In the genomic region with DNA sequence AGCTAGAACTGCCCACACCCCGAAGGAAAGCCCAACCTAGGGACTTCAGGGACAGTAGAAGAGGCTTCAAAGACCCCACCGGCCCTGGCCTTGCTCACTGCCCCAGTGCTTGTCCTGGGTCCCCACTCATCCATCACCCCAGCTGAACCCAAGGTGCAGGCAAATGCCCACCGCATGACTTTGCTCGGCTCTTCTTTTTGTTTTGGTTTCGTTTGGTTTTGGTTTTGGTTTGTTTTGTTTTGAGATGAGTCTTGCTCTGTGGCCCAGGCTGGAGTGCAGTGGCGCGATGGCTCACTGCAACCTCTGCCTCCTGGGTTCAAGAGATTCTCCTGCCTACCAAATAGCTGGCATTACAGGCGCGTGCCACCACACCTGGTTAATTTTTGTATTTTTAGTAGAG, we compare ENCODE assay signal across 8 cellular contexts. TPM values are rescaled to one million over a fixed set of nuclear protein-coding genes. Genes with fewer than 3 reads are reported as not detected.
DNase-seq lines count a peak whose midpoint lies in the region; ATAC-seq, FAIRE-seq and TF ChIP-seq lines count a peak whose summit lies in the region.

No MANE protein-coding gene starts in this region.

- DNase-seq in HepG2 (ENCODE audit: low spot score) (no peak), upper lobe of left lung (no peak), GM03348 (ENCODE audit: low spot score) (no peak), KBM-7 (no peak)
- DNase-seq in activated effector memory CD4-positive, alpha-beta T cell treated with anti-CD3 and anti-CD28 coated beads, Interleukin-2, amount 50 U/mL, for 16 hours: peak; percentile 77

- TF ChIP-seq POLR2A in HepG2 (IDR thresholded peaks at IDR 0.05; ENCODE audit: insufficient read depth in 1 of 2, low read depth in 2 of 2, low read length in 2 of 2): no peak
- TF ChIP-seq POLR2A in upper lobe of left lung (IDR thresholded peaks at IDR 0.05): no peak

- in situ Hi-C loops in HepG2 (cut with HindIII; ENCODE audit: extremely low pct_ligation_motif_present, low pct_unique_long_range_greater_than_20kb) (no loop called here), KBM-7 (cut with MboI; ENCODE audit: low pct_unique_long_range_greater_than_20kb, low sequenced_read_pairs) (no loop called here)

- CTCF ChIA-PET in HepG2 (lab: Yijun Ruan, JAX; ENCODE audit: low intra/inter-chr PET ratio, low total read pairs): no interaction called here

- H3K36me3 ChIP-seq in liver (ENCODE audit: control insufficient read depth in 4 of 4, insufficient read depth in 3 of 4, low read depth in 1 of 4, low read length in 3 of 4): no peaks in the 10 kb centered on the region
- peaks cover 6 to 12% of the 10 kb centered on the region in 2 experiments; a peak in 4 of 5 replicates for H3K36me3 ChIP-seq in HepG2 (replicated peaks in 1 of 2; ENCODE audit: control insufficient read depth in 1 of 2, insufficient read depth in 2 of 2, low read length in 2 of 2)
- H3K36me3 ChIP-seq in upper lobe of left lung: no peaks in the 10 kb centered on the region

- H2AFZ ChIP-seq in HepG2 (ENCODE audit: low read length): no peak overlapping the region

- TF ChIP-seq RAD21 in liver (IDR thresholded peaks at IDR 0.05) (no peak), HepG2 (CRISPR knock-in tag; IDR thresholded peaks at IDR 0.05) (no peak)

- H3K4me3 ChIP-seq in liver (ENCODE audit: low read depth in 1 of 3, low read length in 3 of 3): no peak overlapping the region
- H3K4me3 ChIP-seq in HepG2 (replicated peaks in 1 of 3; ENCODE audit: insufficient read depth in 1 of 3, low read depth in 2 of 3, low read length in 3 of 3): no peak overlapping the region
- peak overlapping the region in 1 of 4 donors; percentile 2 for H3K4me3 ChIP-seq in upper lobe of left lung

- no peaks in the 10 kb centered on the region for H3K27me3 ChIP-seq in liver (ENCODE audit: control insufficient read depth in 4 of 4, insufficient read depth in 4 of 4, low read length in 3 of 4)
- no peaks in the 10 kb centered on the region for H3K27me3 ChIP-seq in HepG2 (ENCODE audit: control insufficient read depth in 1 of 2, insufficient read depth in 2 of 2, low read length in 2 of 2)
- H3K27me3 ChIP-seq in upper lobe of left lung: no peaks in the 10 kb centered on the region

- WGBS in liver: 48% methylated on average over 9 of the region's 9 CpGs
- 86% methylated on average over 8 of the region's 9 CpGs for WGBS in HepG2 (ENCODE audit: low lambda C conversion rate)
- WGBS in upper lobe of left lung, 2 donors: 66 to 68% methylated on average over 9 of the region's 9 CpGs

- TF ChIP-seq EP300 in HepG2 (IDR thresholded peaks at IDR 0.05; ENCODE audit: low read depth in 2 of 2, low read length in 2 of 2): no peak
- no peak for TF ChIP-seq EP300 in HepG2 (CRISPR knock-in tag; IDR thresholded peaks at IDR 0.05; ENCODE audit: borderline replicate concordance)
- no peak for TF ChIP-seq EP300 in upper lobe of left lung (IDR thresholded peaks at IDR 0.05)

- peak overlapping the region; percentile 13 to 39 for H3K27ac ChIP-seq in liver (ENCODE audit: low read depth in 1 of 2, low read length in 2 of 2)
- H3K27ac ChIP-seq in HepG2 (ENCODE audit: extremely low read length, insufficient read depth, low read length): no peak overlapping the region
- peak overlapping the region; percentile 81 to 88 (median 84) for H3K27ac ChIP-seq in upper lobe of left lung

- no peak for FAIRE-seq in HepG2 (lab: Jason Lieb, UNC)

- H3K9me3 ChIP-seq in liver (ENCODE audit: control insufficient read depth in 4 of 4, low read length in 3 of 4) (no peaks in the 10 kb centered on the region), HepG2 (ENCODE audit: low read length) (no peaks in the 10 kb centered on the region), upper lobe of left lung (no peaks in the 10 kb centered on the region)

- TF ChIP-seq CTCF in liver (IDR thresholded peaks at IDR 0.05; ENCODE audit: low read depth, low read length, missing input control) (no peak), HepG2 (CRISPR knock-in tag; IDR thresholded peaks at IDR 0.05) (no peak), upper lobe of left lung (IDR thresholded peaks at IDR 0.05) (no peak)

- H3K79me2 ChIP-seq in HepG2 (ENCODE audit: insufficient read depth, low read length): peaks cover 97% of the 10 kb centered on the region

- H3K4me1 ChIP-seq in liver (ENCODE audit: control insufficient read depth in 4 of 4, insufficient read depth in 4 of 4, low read length in 3 of 4): peaks cover 34 to 70% (median 48%) of the 10 kb centered on the region in 4 donors
- H3K4me1 ChIP-seq in HepG2 (ENCODE audit: insufficient read depth, low read length): peaks cover 66% of the 10 kb centered on the region
- H3K4me1 ChIP-seq in upper lobe of left lung: peaks cover 66 to 92% (median 78%) of the 10 kb centered on the region in 4 donors

- H3K4me2 ChIP-seq in HepG2 (ENCODE audit: low read depth, low read length): no peak overlapping the region

- peaks cover 57% of the 10 kb centered on the region for H4K20me1 ChIP-seq in HepG2 (ENCODE audit: insufficient read depth, low read length)

- POLR2A ChIA-PET in HepG2 (lab: Yijun Ruan, JAX): no interaction called here

- ATAC-seq in HepG2 (no peak), HG03378 (IDR thresholded peaks at IDR 0.05; ENCODE audit: unreplicated experiment) (peak; percentile 91), upper lobe of left lung (ENCODE audit: low FRiP score in 2 of 2) (no peak), esophagus mucosa (no peak)

- no TSS peak for BruUV-seq in HepG2 (replicated peaks; lab: Mats Ljungman, UMichigan)

- no peak overlapping the region for H3K9ac ChIP-seq in liver (ENCODE audit: low read depth in 1 of 2, low read length in 2 of 2)
- no peak overlapping the region for H3K9ac ChIP-seq in HepG2 (ENCODE audit: insufficient read depth, low read depth, low read length)

- intact Hi-C loops in HepG2 (cut with micrococcal nuclease; ENCODE audit: unreplicated experiment): no loop called here

TF ChIP-seq in liver, 16 proteins besides CTCF, POLR2A, EP300 and RAD21 (continues in another document):
- TF ChIP-seq HNF4A (conservative IDR thresholded peaks at IDR 0.05) (peak; percentile 18 to 34), RXRA (IDR thresholded peaks at IDR 0.05) (peak in 1 of 2 donors; percentile 34)

TF ChIP-seq in HepG2, 621 proteins besides CTCF, POLR2A, EP300 and RAD21 (continues in another document):
- no peak for TF ChIP-seq POLR2AphosphoS2 (IDR thresholded peaks at IDR 0.05; ENCODE audit: low read depth, low read length)

RNA-seq across cellular contexts. Expression of a gene that starts 9.0 kb away (rescaled TPM):
- 10 to 100 TPM in 1 of 2 donors, 1 to 10 TPM in 1; 7.1 to 12.1 TPM for total RNA-seq in liver
- polyA plus RNA-seq in liver: 10 to 100 TPM in 1 of 2 donors, 1 to 10 TPM in 1; 4.0 to 23.9 TPM
- total RNA-seq in HepG2 (2016; rRNA removed; fragmentation: Illumina TruSeq; extraction: Trizol): 43.8 and 47.6 TPM in 2 replicates
- total RNA-seq in HepG2 (2016; cell fraction: cytosol; rRNA removed; fragmentation: Illumina TruSeq; extraction: Trizol; ENCODE audit: low read depth): 4.3 and 4.6 TPM in 2 replicates
- total RNA-seq in HepG2 (2016; cell fraction: insoluble cytoplasmic fraction; rRNA removed; fragmentation: Illumina TruSeq; extraction: Trizol): 33.8 and 47.0 TPM in 2 replicates
- 30.8 and 30.9 TPM in 2 replicates for total RNA-seq in HepG2 (2016; cell fraction: membrane; rRNA removed; fragmentation: Illumina TruSeq; extraction: Trizol)
- 23.1 and 29.3 TPM in 2 replicates for total RNA-seq in HepG2 (2016; cell fraction: nucleus; rRNA removed; fragmentation: Illumina TruSeq; extraction: Trizol)
- polyA plus RNA-seq in HepG2 (2011; rRNA removed): 18.8 and 30.3 TPM in 2 replicates
- 21.2 and 24.0 TPM in 2 replicates for polyA plus RNA-seq in HepG2 (2011; cell fraction: cytosol; rRNA removed)
- polyA plus RNA-seq in HepG2 (2011; cell fraction: nucleus; rRNA removed): 30.3 and 32.6 TPM in 2 replicates
- polyA plus RNA-seq in HepG2 (2012): 41.6 and 57.3 TPM in 2 replicates
- 4.1 and 4.6 TPM in 2 replicates for polyA plus RNA-seq in HepG2 (2016; cell fraction: cytosol; fragmentation: Illumina TruSeq; extraction: Trizol; ENCODE audit: low read depth)
- 36.1 and 43.0 TPM in 2 replicates for polyA plus RNA-seq in HepG2 (2016; cell fraction: insoluble cytoplasmic fraction; fragmentation: Illumina TruSeq; extraction: Trizol; ENCODE audit: low read depth)
- polyA plus RNA-seq in HepG2 (2016; cell fraction: membrane; fragmentation: Illumina TruSeq; extraction: Trizol; ENCODE audit: low read depth): 18.9 and 20.2 TPM in 2 replicates
- 40.1 and 40.7 TPM in 2 replicates for polyA plus RNA-seq in HepG2 (2016; cell fraction: nucleus; fragmentation: Illumina TruSeq; extraction: Trizol; ENCODE audit: insufficient read depth, low read depth)
- 44.2 and 114 TPM in 2 replicates for polyA minus RNA-seq in HepG2 (2011; rRNA and poly(A)+ RNA removed; ENCODE audit: low replicate concordance)
- polyA minus RNA-seq in HepG2 (2011; cell fraction: cytosol; rRNA and poly(A)+ RNA removed): 33.8 and 37.6 TPM in 2 replicates
- polyA minus RNA-seq in HepG2 (2011; cell fraction: nucleus; rRNA and poly(A)+ RNA removed): 11.8 and 12.0 TPM in 2 replicates
- 10 to 100 TPM in 5 of 6 donors, 1 to 10 TPM in 1; 5.2 to 31.0 (median 20.4) TPM for total RNA-seq in upper lobe of left lung
- total RNA-seq in esophagus mucosa: 50.2 TPM

RNA-seq across cellular contexts. Expression of a gene that starts 49.9 kb away (rescaled TPM):
- total RNA-seq in liver (1 to 10 TPM; 1.0 to 1.7 TPM), HepG2 (2016; rRNA removed; fragmentation: Illumina TruSeq; extraction: Trizol) (not detected in 2 replicates), upper lobe of left lung (1 to 10 TPM in 4 of 6 donors, under 1 TPM in 2; 0.61 to 2.2 (median 1.3) TPM), esophagus mucosa (0.28 TPM)
- polyA plus RNA-seq in liver (under 1 TPM; 0.96 to 0.99 TPM), HepG2 (2011; rRNA removed) (0.01 TPM in 1 of 2 replicates, not detected in the other)
- not detected in 2 replicates for total RNA-seq in HepG2 (2016; cell fraction: cytosol; rRNA removed; fragmentation: Illumina TruSeq; extraction: Trizol; ENCODE audit: low read depth)
- total RNA-seq in HepG2 (2016; cell fraction: insoluble cytoplasmic fraction; rRNA removed; fragmentation: Illumina TruSeq; extraction: Trizol): not detected in 2 replicates
- not detected in 2 replicates for total RNA-seq in HepG2 (2016; cell fraction: membrane; rRNA removed; fragmentation: Illumina TruSeq; extraction: Trizol)
- total RNA-seq in HepG2 (2016; cell fraction: nucleus; rRNA removed; fragmentation: Illumina TruSeq; extraction: Trizol): not detected in 2 replicates
- not detected in 2 replicates for polyA plus RNA-seq in HepG2 (2011; cell fraction: cytosol; rRNA removed)
- polyA plus RNA-seq in HepG2 (2011; cell fraction: nucleus; rRNA removed): not detected in 2 replicates
- polyA plus RNA-seq in HepG2 (2012): 0.03 TPM in 1 of 2 replicates, not detected in the other
- polyA plus RNA-seq in HepG2 (2016; cell fraction: cytosol; fragmentation: Illumina TruSeq; extraction: Trizol; ENCODE audit: low read depth): not detected in 2 replicates
- polyA plus RNA-seq in HepG2 (2016; cell fraction: insoluble cytoplasmic fraction; fragmentation: Illumina TruSeq; extraction: Trizol; ENCODE audit: low read depth): not detected in 2 replicates
- polyA plus RNA-seq in HepG2 (2016; cell fraction: membrane; fragmentation: Illumina TruSeq; extraction: Trizol; ENCODE audit: low read depth): not detected in 2 replicates
- polyA plus RNA-seq in HepG2 (2016; cell fraction: nucleus; fragmentation: Illumina TruSeq; extraction: Trizol; ENCODE audit: insufficient read depth, low read depth): not detected in 2 replicates
- not detected in 2 replicates for polyA minus RNA-seq in HepG2 (2011; rRNA and poly(A)+ RNA removed; ENCODE audit: low replicate concordance)
- polyA minus RNA-seq in HepG2 (2011; cell fraction: cytosol; rRNA and poly(A)+ RNA removed): not detected in 2 replicates
- 0.12 TPM in 1 of 2 replicates, not detected in the other for polyA minus RNA-seq in HepG2 (2011; cell fraction: nucleus; rRNA and poly(A)+ RNA removed)
